21 cellular contexts compared by ENCODE assay signal in genomic region chr13:44107357-44108121, GRCh38.
DNase-seq lines count a peak whose midpoint lies in the region; ATAC-seq, FAIRE-seq and TF ChIP-seq lines count a peak whose summit lies in the region.
"Had no signal": no experiment of that assay in that cellular context is flagged by ENCODE, and none has a peak within 500 bp of the region (broad histone marks: within the 10 kb centered on the region; RNA-seq: fewer than 3 reads in every experiment).

No MANE protein-coding gene starts in this region.

- H3K27ac ChIP-seq in RWPE2 (ENCODE audit: poor library complexity, severe bottlenecking) = no peak overlapping the region
- H3K27ac ChIP-seq in right atrium auricular region = peak overlapping the region; percentile 72 to 76
- no peak overlapping the region for H3K27ac ChIP-seq in pancreas

- no peak for DNase-seq in Caco-2
- no peak for DNase-seq in RWPE2 (ENCODE audit: low spot score)
- no peak for DNase-seq in right atrium auricular region (ENCODE audit: low spot score)
- no peak for DNase-seq in pancreas
- DNase-seq in MG63 = no peak
- DNase-seq in NCI-H446 (lab: John Stamatoyannopoulos, UW) = no peak
- DNase-seq in stimulated activated CD4-positive, alpha-beta T cell treated with anti-CD3 and anti-CD28 coated beads, Interleukin-12 subunit alpha, Interleukin-12 subunit beta, amount 100 ng/mL, for 4 hours = no peak
- DNase-seq: activated B cell treated with CpG ODN at 0.5 μM for 24 hours; activated CD4-positive, alpha-beta T cell treated with anti-CD3 and anti-CD28 coated beads, Interleukin-2, amount 50 U/mL, for 48 hours; activated effector memory CD4-positive, alpha-beta T cell treated with anti-CD3 and anti-CD28 coated beads, Interleukin-2, amount 50 U/mL, for 16 hours; endodermal cell; glutamatergic neuron; GOT3; NCI-H1436 treated with DMSO at 0.1 percent for 48 hours; NCI-H2171; NCI-H526; retina; T-helper 9 cell had no signal

- POLR2A ChIA-PET in Caco-2 (lab: Charles Lee) = no interaction called here

- H3K36me3 Mint-ChIP-seq in Caco-2 (ENCODE audit: insufficient read depth, unreplicated experiment) = no peaks in the 10 kb centered on the region
- H3K36me3 Mint-ChIP-seq: CD14-positive monocyte, IgD-negative memory B cell had no signal

- H3K36me3 ChIP-seq in Caco-2 (ENCODE audit: control insufficient read depth, insufficient read depth, low read length) = no peaks in the 10 kb centered on the region
- no peaks in the 10 kb centered on the region for H3K36me3 ChIP-seq in RWPE2 (ENCODE audit: low read depth)
- no peaks in the 10 kb centered on the region for H3K36me3 ChIP-seq in right atrium auricular region
- H3K36me3 ChIP-seq in pancreas = no peaks in the 10 kb centered on the region
- H3K36me3 ChIP-seq in MG63 = no peaks in the 10 kb centered on the region

- H3K4me1 Mint-ChIP-seq in Caco-2 (ENCODE audit: low read depth, unreplicated experiment) = peaks cover 30% of the 10 kb centered on the region
- H3K4me1 Mint-ChIP-seq: activated B cell treated with CpG ODN at 0.5 μM for 24 hours, CD14-positive monocyte had no signal

- H3K27me3 ChIP-seq in Caco-2 (replicated peaks; ENCODE audit: control insufficient read depth, insufficient read depth, low read length) (no peaks in the 10 kb centered on the region), RWPE2 (ENCODE audit: insufficient read depth, poor library complexity, severe bottlenecking) (no peaks in the 10 kb centered on the region), right atrium auricular region (no peaks in the 10 kb centered on the region), pancreas (no peaks in the 10 kb centered on the region), MG63 (no peaks in the 10 kb centered on the region)

- H3K4me1 ChIP-seq in Caco-2 (peaks cover 23% of the 10 kb centered on the region), RWPE2 (ENCODE audit: insufficient read depth, poor library complexity, severe bottlenecking) (peaks cover 14% of the 10 kb centered on the region), right atrium auricular region (peaks cover 0 to 49% of the 10 kb centered on the region in 2 donors), pancreas (no peaks in the 10 kb centered on the region)

- no TSS peak for BruUV-seq in Caco-2 (replicated peaks; lab: Mats Ljungman, UMichigan)

- H3K4me3 ChIP-seq in Caco-2 (ENCODE audit: low read depth, low read length) = no peak overlapping the region
- H3K4me3 ChIP-seq in RWPE2 (ENCODE audit: severe bottlenecking) = no peak overlapping the region
- H3K4me3 ChIP-seq in right atrium auricular region = no peak overlapping the region
- H3K4me3 ChIP-seq in pancreas = no peak overlapping the region
- no peak overlapping the region for H3K4me3 ChIP-seq in MG63

- TF ChIP-seq CTCF in Caco-2 (IDR thresholded peaks at IDR 0.05; ENCODE audit: insufficient read depth in 1 of 2, low read depth in 1 of 2, low read length in 1 of 2, severe bottlenecking in 1 of 2, unreplicated experiment in 1 of 2) = no peak
- TF ChIP-seq CTCF in RWPE2 (IDR thresholded peaks at IDR 0.05; ENCODE audit: poor library complexity, severe bottlenecking) = no peak
- no peak for TF ChIP-seq CTCF in right atrium auricular region (IDR thresholded peaks at IDR 0.05)
- no peak for TF ChIP-seq CTCF in pancreas (IDR thresholded peaks at IDR 0.05)

- peaks cover 7% of the 10 kb centered on the region for H3K9me3 Mint-ChIP-seq in Caco-2 (ENCODE audit: unreplicated experiment)
- H3K9me3 Mint-ChIP-seq: activated B cell treated with CpG ODN at 0.5 μM for 24 hours had no signal

- no peaks in the 10 kb centered on the region for H3K27me3 Mint-ChIP-seq in Caco-2 (ENCODE audit: insufficient read depth, unreplicated experiment)

- H3K4me3 Mint-ChIP-seq in Caco-2 (ENCODE audit: unreplicated experiment) = no peak overlapping the region
- H3K4me3 Mint-ChIP-seq: activated B cell treated with CpG ODN at 0.5 μM for 24 hours, CD14-positive monocyte, endodermal cell, IgD-negative memory B cell had no signal

- peak; percentile 68 for ATAC-seq in RWPE2 (ENCODE audit: low read depth)
- ATAC-seq in pancreas = peak; percentile 22 to 40 (median 32)
- ATAC-seq in HG03442 (IDR thresholded peaks at IDR 0.05; ENCODE audit: unreplicated experiment) = no peak

- WGBS in pancreas, 2 donors = 60 to 66% methylated on average over 10 of the region's 10 CpGs

- H3K27ac Mint-ChIP-seq in Caco-2 (ENCODE audit: unreplicated experiment) = peak overlapping the region; percentile 72
- H3K27ac Mint-ChIP-seq: activated B cell treated with CpG ODN at 0.5 μM for 24 hours, CD14-positive monocyte, IgD-negative memory B cell had no signal

- CTCF ChIA-PET in Caco-2 (lab: Charles Lee) = no interaction called here

- intact Hi-C loops in Caco-2 (cut with micrococcal nuclease; ENCODE audit: unreplicated experiment) (loop anchor here (1.0 to 2.0 kb wide), 6 partner anchors 33 to 328 kb away; no protein-coding TSS in a partner anchor), pancreas (cut with DNase I) (no loop called here)

- no peak for FAIRE-seq in pancreas (lab: Jason Lieb, UNC)

- no peaks in the 10 kb centered on the region for H3K9me3 ChIP-seq in Caco-2
- peaks cover under 1% of the 10 kb centered on the region for H3K9me3 ChIP-seq in RWPE2 (ENCODE audit: severe bottlenecking)
- H3K9me3 ChIP-seq in right atrium auricular region = no peaks in the 10 kb centered on the region
- no peaks in the 10 kb centered on the region for H3K9me3 ChIP-seq in pancreas
- H3K9me3 ChIP-seq in MG63 = no peaks in the 10 kb centered on the region; the same call in none of the 2 replicates

Comparison
In these comparisons a context has a peak if more than half of its experiments do, and no peak if none do; other contexts are left out.
1. H3K27ac ChIP-seq: peak in right atrium auricular region (2 of 2); none in RWPE2 (single experiment) and pancreas (0 of 4).